8 cellular contexts compared by ENCODE assay signal in genomic region chr14:60251877-60252276, GRCh38. TPM values are rescaled to one million over a fixed set of nuclear protein-coding genes. Genes with fewer than 3 reads are reported as not detected.
DNase-seq lines count a peak whose midpoint lies in the region; ATAC-seq and TF ChIP-seq lines count a peak whose summit lies in the region.

No MANE protein-coding gene starts in this region.

- 100% methylated on average over 1 of the region's 1 CpG; no CpG with 5 or more reads in 1 of the 2 experiments for WGBS in endodermal cell (ENCODE audit: insufficient coverage in 1 of 2, insufficient read length in 1 of 2), 2 experiments

- H4K20me1 ChIP-seq in OCI-LY1 (ENCODE audit: insufficient read depth, low read length) = no peaks in the 10 kb centered on the region

- H3K9ac ChIP-seq in ES-I3 (ENCODE audit: low read depth, low read length) = peak overlapping the region; percentile 11; the same call in 1 of the 2 replicates
- peak overlapping the region; percentile 93 for H3K9ac ChIP-seq in OCI-LY1 (ENCODE audit: low read length)
- no peak overlapping the region for H3K9ac ChIP-seq in endodermal cell (ENCODE audit: extremely low read depth, low read length, poor library complexity, severe bottlenecking)
- no peak overlapping the region for H3K9ac ChIP-seq in parathyroid adenoma

- ATAC-seq in GM19395 (IDR thresholded peaks at IDR 0.05; ENCODE audit: unreplicated experiment) = no peak

- TF ChIP-seq CTCF in OCI-LY1 (IDR thresholded peaks at IDR 0.05; ENCODE audit: low read length) = no peak
- TF ChIP-seq CTCF in endodermal cell (conservative IDR thresholded peaks at IDR 0.05) = no peak
- TF ChIP-seq CTCF in parathyroid adenoma (IDR thresholded peaks at IDR 0.05) = no peak

- peak overlapping the region; percentile 67 for H3K4me3 ChIP-seq in OCI-LY1 (ENCODE audit: low read depth, low read length, poor library complexity, severe bottlenecking)
- H3K4me3 ChIP-seq in endodermal cell (ENCODE audit: low read length) = peak overlapping the region; percentile 93
- H3K4me3 ChIP-seq in parathyroid adenoma (ENCODE audit: low read depth, low read length) = peak overlapping the region; percentile 83

- H3K27me3 ChIP-seq in OCI-LY1 (ENCODE audit: insufficient read depth, low read length) (no peaks in the 10 kb centered on the region), endodermal cell (ENCODE audit: control insufficient read depth, insufficient read depth, low read length, poor library complexity, severe bottlenecking) (no peaks in the 10 kb centered on the region), parathyroid adenoma (ENCODE audit: control insufficient read depth, insufficient read depth, low read length) (no peaks in the 10 kb centered on the region)

- H3F3A ChIP-seq in OCI-LY1 (ENCODE audit: insufficient read depth, low read length) = no peaks in the 10 kb centered on the region

- H3K4me3 Mint-ChIP-seq in endodermal cell = peak overlapping the region; percentile 9

- H3K36me3 Mint-ChIP-seq in endodermal cell (ENCODE audit: low read depth) = peaks cover 1% of the 10 kb centered on the region

- H3K27ac Mint-ChIP-seq in endodermal cell = peak overlapping the region; percentile 62

- H3K9me3 ChIP-seq in ES-I3 (ENCODE audit: control insufficient read depth, insufficient read depth, low read length) (no peaks in the 10 kb centered on the region), OCI-LY1 (ENCODE audit: low read length) (peaks cover 4% of the 10 kb centered on the region; the same call in 1 of the 2 replicates), endodermal cell (ENCODE audit: control insufficient read depth, low read length) (no peaks in the 10 kb centered on the region), parathyroid adenoma (ENCODE audit: control insufficient read depth, low read length) (no peaks in the 10 kb centered on the region)

- peaks cover 46% of the 10 kb centered on the region for H3K4me1 Mint-ChIP-seq in endodermal cell

- H3K4me2 ChIP-seq in OCI-LY1 (ENCODE audit: low read length) (peak overlapping the region; percentile 89), parathyroid adenoma (ENCODE audit: low read length) (peak overlapping the region; percentile 94)

- peaks cover 10% of the 10 kb centered on the region; the same call in 1 of the 2 replicates for H3K4me1 ChIP-seq in ES-I3 (ENCODE audit: insufficient read depth, low read length)
- H3K4me1 ChIP-seq in OCI-LY1 (ENCODE audit: insufficient read depth, low read length, severe bottlenecking) = peaks cover 57% of the 10 kb centered on the region
- peaks cover 8% of the 10 kb centered on the region for H3K4me1 ChIP-seq in endodermal cell (ENCODE audit: control insufficient read depth, insufficient read depth, low read length)
- peaks cover 12% of the 10 kb centered on the region for H3K4me1 ChIP-seq in parathyroid adenoma

- H3K36me3 ChIP-seq in ES-I3 (ENCODE audit: insufficient read depth, low read length) (no peaks in the 10 kb centered on the region), OCI-LY1 (ENCODE audit: insufficient read depth, low read length) (peaks cover 47% of the 10 kb centered on the region), endodermal cell (ENCODE audit: control insufficient read depth, insufficient read depth, low read length) (no peaks in the 10 kb centered on the region), parathyroid adenoma (ENCODE audit: control insufficient read depth, insufficient read depth, low read length) (no peaks in the 10 kb centered on the region)

- H3K79me2 ChIP-seq in OCI-LY1 (ENCODE audit: insufficient read depth, low read length) (peaks cover 70% of the 10 kb centered on the region), parathyroid adenoma (peaks cover 22% of the 10 kb centered on the region)

- H3K27ac ChIP-seq in OCI-LY1 (ENCODE audit: low read depth, low read length, poor library complexity, severe bottlenecking) (peak overlapping the region; percentile 82), endodermal cell (ENCODE audit: low read depth, low read length) (no peak overlapping the region), parathyroid adenoma (no peak overlapping the region)

- in situ Hi-C loops in G401 (cut with HindIII; ENCODE audit: low sequenced_read_pairs) = no loop called here

- DNase-seq in endodermal cell = no peak
- no peak for DNase-seq in pons (ENCODE audit: low spot score)
- DNase-seq in AG08396 (ENCODE audit: low spot score) = no peak
- DNase-seq in G401 (ENCODE audit: low spot score) = no peak

- no peaks in the 10 kb centered on the region for H3K27me3 Mint-ChIP-seq in endodermal cell (ENCODE audit: insufficient read depth)

- H2AFZ ChIP-seq in OCI-LY1 (ENCODE audit: low read length) (no peak overlapping the region), parathyroid adenoma (no peak overlapping the region)

- no peaks in the 10 kb centered on the region for H3K9me2 ChIP-seq in OCI-LY1 (ENCODE audit: low read depth, low read length)

- H3K9me3 Mint-ChIP-seq in endodermal cell = no peaks in the 10 kb centered on the region

RNA-seq across cellular contexts. Expression of gene PPM1A, which starts 2.9 kb away (rescaled TPM):
- 10 to 100 TPM; 38.9 to 42.9 TPM for total RNA-seq in endodermal cell
- polyA plus RNA-seq in endodermal cell (2013, experiment 1 of 2) = 27.4 TPM
- 26.6 TPM for polyA plus RNA-seq in endodermal cell (2013, experiment 2 of 2)
- 23.0 and 37.6 TPM in 2 replicates for total RNA-seq in G401 (2014; rRNA removed; shearing (Covaris generic))

Comparison
In these comparisons a context has a peak if more than half of its experiments do, and no peak if none do; other contexts are left out.
1. H3K9ac ChIP-seq: peak in ES-I3 (single experiment) and OCI-LY1 (single experiment); none in endodermal cell (single experiment) and parathyroid adenoma (single experiment).
2. Peak in every context shown above with its lines, with median percentiles within 50 percentile points of each other: H3K4me3 ChIP-seq.